ENCODE assay signal across 7 cellular contexts in genomic region chr1:70410604-70411359, GRCh38. TPM values are rescaled to one million over a fixed set of nuclear protein-coding genes. Genes with fewer than 3 reads are reported as not detected.
DNase-seq lines count a peak whose midpoint lies in the region; ATAC-seq and TF ChIP-seq lines count a peak whose summit lies in the region.

Gene CTH (plus strand): TSS chr1:70411268. CDS start chr1:70411416, 148 bp downstream.

- no peak for TF ChIP-seq CTCF in hepatocyte (IDR thresholded peaks at IDR 0.05; ENCODE audit: poor library complexity)

- H3K9me3 ChIP-seq in hepatocyte (ENCODE audit: low read depth): no peaks in the 10 kb centered on the region

- peak; percentile 93 for DNase-seq in NCI-H2029 (lab: John Stamatoyannopoulos, UW)
- peak; percentile 95 for DNase-seq in T1000 (lab: John Stamatoyannopoulos, UW)
- peak; percentile 99 for DNase-seq in astrocyte of the hippocampus (ENCODE audit: low read depth, low spot score)
- peak; percentile 98 for DNase-seq in hepatocyte (ENCODE audit: low spot score)
- peak; percentile 96 for DNase-seq in renal cortical epithelial cell (ENCODE audit: low read depth)

- peak; percentile 97 for ATAC-seq in GM18505 (IDR thresholded peaks at IDR 0.05; ENCODE audit: unreplicated experiment)
- peak; percentile 97 for ATAC-seq in HG02973 (IDR thresholded peaks at IDR 0.05; ENCODE audit: unreplicated experiment)

- WGBS in hepatocyte (ENCODE audit: low lambda C conversion rate, missing lambda C conversion rate): under 1% methylated on average over 48 of the region's 48 CpGs

- TF ChIP-seq POLR2A in GM18505 (IDR thresholded peaks at IDR 0.05; ENCODE audit: borderline replicate concordance, extremely low read depth, insufficient read depth, insufficient read length): peak; percentile 98

- H3K27ac ChIP-seq in hepatocyte: peak within 1 kb of the TSS; percentile 96

- H3K4me1 ChIP-seq in hepatocyte (ENCODE audit: insufficient read depth): no peaks in the 10 kb centered on the region

- no peaks in the 10 kb centered on the region for H4K20me1 ChIP-seq in hepatocyte (ENCODE audit: insufficient read depth, poor library complexity, severe bottlenecking)

- H3K9me2 ChIP-seq in hepatocyte (replicated peaks; ENCODE audit: insufficient read depth): no peaks in the 10 kb centered on the region

- peak within 1 kb of the TSS; percentile 79 for H3K4me2 ChIP-seq in hepatocyte

- no peaks in the 10 kb centered on the region for H3K36me3 ChIP-seq in hepatocyte (replicated peaks; ENCODE audit: insufficient read depth, low read depth)

- H3K4me3 ChIP-seq in hepatocyte: peak within 1 kb of the TSS; percentile 69

- H3K27me3 ChIP-seq in hepatocyte: no peaks in the 10 kb centered on the region

- peaks cover 26% of the 10 kb centered on the region for H3K79me2 ChIP-seq in hepatocyte

- H2AFZ ChIP-seq in hepatocyte: peak within 1 kb of the TSS; percentile 69

RNA-seq across cellular contexts. Expression of gene CTH, which starts in this region (rescaled TPM):
- total RNA-seq in hepatocyte (22.6 and 24.8 TPM in 2 replicates), renal cortical epithelial cell (3.9 and 4.3 TPM in 2 replicates)
- 11.7 and 13.2 TPM in 2 replicates for polyA plus RNA-seq in hepatocyte

Comparison
In these comparisons a context has a peak if more than half of its experiments do, and no peak if none do; other contexts are left out.
1. Peak in every context shown above with its lines: DNase-seq, ATAC-seq, H3K4me3 ChIP-seq and H3K27ac ChIP-seq.